8 cellular contexts compared by ENCODE assay signal in the genomic region with DNA sequence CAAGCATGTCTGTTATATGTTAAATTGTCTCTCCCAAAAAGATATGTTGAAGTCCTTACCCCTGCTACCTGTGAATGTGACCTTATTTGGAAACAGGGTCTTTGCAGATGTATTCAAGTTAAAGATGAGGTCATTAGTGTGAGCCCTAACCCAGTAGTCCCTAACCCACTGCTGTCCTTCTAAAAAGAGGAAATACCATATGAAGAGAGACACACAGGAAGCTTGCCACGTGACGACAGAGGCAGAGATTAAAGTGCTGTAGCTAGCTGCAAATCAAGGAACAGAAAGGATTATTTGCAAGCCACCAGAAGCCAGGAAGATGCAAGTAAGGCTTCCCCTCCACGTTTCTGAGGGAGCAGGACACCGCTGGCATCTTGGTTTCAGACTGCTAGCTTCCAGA.
DNase-seq lines count a peak whose midpoint lies in the region; ATAC-seq and TF ChIP-seq lines count a peak whose summit lies in the region.

No MANE protein-coding gene starts in this region.

- POLR2A ChIA-PET in CD8-positive, alpha-beta T cell (lab: Charles Lee), result no interaction called here

- intact Hi-C loops in CD8-positive, alpha-beta T cell (cut with DNase I, micrococcal nuclease), result no loop called here
- intact Hi-C loops in left colon (cut with DNase I, micrococcal nuclease), result no loop called here

- H3K9ac ChIP-seq in SU-DHL-6 (ENCODE audit: low read length), result no peak overlapping the region

- in situ Hi-C loops in GM13976 (cut with MboI; ENCODE audit: low sequenced_read_pairs, unreplicated experiment), result no loop called here

- no peak overlapping the region for H3K27ac Mint-ChIP-seq in CD8-positive, alpha-beta T cell

- no peaks in the 10 kb centered on the region for H3K36me3 Mint-ChIP-seq in CD8-positive, alpha-beta T cell

- H3K4me1 Mint-ChIP-seq in CD8-positive, alpha-beta T cell (ENCODE audit: low read depth), result peaks cover 10% of the 10 kb centered on the region

- H3K27me3 Mint-ChIP-seq in CD8-positive, alpha-beta T cell (ENCODE audit: low read depth), result no peaks in the 10 kb centered on the region

- no peaks in the 10 kb centered on the region for H3K27me3 ChIP-seq in CD8-positive, alpha-beta T cell (ENCODE audit: insufficient read depth, low read length)
- no peaks in the 10 kb centered on the region for H3K27me3 ChIP-seq in SU-DHL-6 (ENCODE audit: low read length)

- H3K4me3 ChIP-seq in CD8-positive, alpha-beta T cell (ENCODE audit: low read depth, low read length), result no peak overlapping the region
- H3K4me3 ChIP-seq in SU-DHL-6 (ENCODE audit: insufficient read depth, low read length, poor library complexity, severe bottlenecking), result no peak overlapping the region

- no peaks in the 10 kb centered on the region for H3K9me3 ChIP-seq in CD8-positive, alpha-beta T cell (ENCODE audit: low read length)
- H3K9me3 ChIP-seq in SU-DHL-6 (ENCODE audit: insufficient read depth, low read length), result no peaks in the 10 kb centered on the region

- no peak overlapping the region for H3K27ac ChIP-seq in CD8-positive, alpha-beta T cell (ENCODE audit: low read depth, low read length)
- no peak overlapping the region for H3K27ac ChIP-seq in SU-DHL-6 (ENCODE audit: low read depth, low read length)

- H3K9me2 ChIP-seq in SU-DHL-6 (replicated peaks; ENCODE audit: insufficient read depth, low read length), result no peaks in the 10 kb centered on the region

- no peaks in the 10 kb centered on the region for H3K36me3 ChIP-seq in CD8-positive, alpha-beta T cell (ENCODE audit: insufficient read depth, low read length)
- no peaks in the 10 kb centered on the region for H3K36me3 ChIP-seq in SU-DHL-6 (ENCODE audit: low read length)

- no peaks in the 10 kb centered on the region for H4K20me1 ChIP-seq in SU-DHL-6 (ENCODE audit: low read depth, low read length)

- no peaks in the 10 kb centered on the region for H3K79me2 ChIP-seq in SU-DHL-6 (ENCODE audit: insufficient read depth, low read length)

- peaks cover 2% of the 10 kb centered on the region for H3K9me3 Mint-ChIP-seq in CD8-positive, alpha-beta T cell

- no peak for TF ChIP-seq CTCF in CD8-positive, alpha-beta T cell (IDR thresholded peaks at IDR 0.05)
- TF ChIP-seq CTCF in SU-DHL-6 (IDR thresholded peaks at IDR 0.05; ENCODE audit: insufficient read depth, low read length, poor library complexity, severe bottlenecking) (no peak), GM13976 (IDR thresholded peaks at IDR 0.05; ENCODE audit: borderline replicate concordance, control extremely low read depth, extremely low read depth, insufficient read depth, missing control alignments) (no peak)

- H2AFZ ChIP-seq in SU-DHL-6 (ENCODE audit: low read depth, low read length, severe bottlenecking), result peak overlapping the region; percentile 48

- peak in 1 of 7 experiments; percentile 31 for DNase-seq in CD8-positive, alpha-beta T cell
- DNase-seq in left colon (peak; percentile 20 to 38), NCI-H2029 (lab: John Stamatoyannopoulos, UW) (no peak), GM13976 (ENCODE audit: low spot score) (no peak), HK-2 (ENCODE audit: unreplicated experiment) (no peak)

- peak overlapping the region; percentile 40 for H3K4me3 Mint-ChIP-seq in CD8-positive, alpha-beta T cell

- no peaks in the 10 kb centered on the region for H3F3A ChIP-seq in SU-DHL-6 (ENCODE audit: insufficient read depth)

- peak overlapping the region; percentile 29 for H3K4me2 ChIP-seq in SU-DHL-6 (ENCODE audit: low read depth, low read length, poor library complexity, severe bottlenecking)

- ATAC-seq in CD8-positive, alpha-beta T cell, result peak; percentile 80
- ATAC-seq in HG02885 (IDR thresholded peaks at IDR 0.05; ENCODE audit: poor library complexity, unreplicated experiment) (peak; percentile 63), left colon (no peak), GM21825 (IDR thresholded peaks at IDR 0.05; ENCODE audit: unreplicated experiment) (no peak)

- CTCF ChIA-PET in CD8-positive, alpha-beta T cell (lab: Charles Lee), result interaction anchor here (1.2 kb wide), 1 partner anchor 99 kb away, joined by 3 read pairs; no protein-coding TSS in a partner anchor

- peaks cover 14% of the 10 kb centered on the region for H3K4me1 ChIP-seq in CD8-positive, alpha-beta T cell (ENCODE audit: insufficient read depth, low read length)

Comparison
In these comparisons a context has a peak if more than half of its experiments do, and no peak if none do; other contexts are left out.
1. ATAC-seq: peak in CD8-positive, alpha-beta T cell (single experiment) and HG02885 (single experiment); none in left colon (single experiment) and GM21825 (single experiment).
2. DNase-seq: peak in left colon (2 of 2); none in NCI-H2029 (single experiment), GM13976 (single experiment) and HK-2 (single experiment).